30 cellular contexts compared by ENCODE assay signal in the genomic region with DNA sequence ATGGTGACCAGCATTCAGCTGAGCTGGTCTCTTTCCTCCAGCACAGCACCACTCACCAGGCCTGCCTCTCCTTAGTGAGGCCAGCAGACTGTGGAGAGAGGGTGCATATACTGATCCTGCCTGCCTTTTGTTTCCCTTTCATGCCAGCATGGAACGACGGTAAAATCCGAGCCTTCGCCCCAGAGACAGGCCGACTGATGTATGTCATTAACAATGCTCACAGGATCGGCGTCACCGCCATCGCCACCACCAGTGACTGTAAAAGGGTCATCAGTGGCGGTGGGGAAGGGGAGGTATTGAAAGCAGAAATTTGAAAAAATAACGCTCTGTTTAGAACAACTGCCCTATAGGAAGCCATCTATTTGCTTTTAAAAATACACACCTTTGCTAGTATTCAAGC. TPM values are rescaled to one million over a fixed set of nuclear protein-coding genes. Genes with fewer than 3 reads are reported as not detected.
"Had no signal": no experiment of that assay in that cellular context is flagged by ENCODE, and none has a peak within 500 bp of the region (broad histone marks: within the 10 kb centered on the region; RNA-seq: fewer than 3 reads in every experiment).

No MANE protein-coding gene starts in this region.

- H3K4me1 Mint-ChIP-seq: stimulated activated effector memory CD8-positive, alpha-beta T cell treated with anti-CD3 and anti-CD28 coated beads, Interleukin-12 subunit alpha, Interleukin-12 subunit beta, amount 100 ng/mL, for 72 hours; stimulated activated memory B cell treated with anti-CD40 and anti-IgM and Interleukin-4, amounts not matched to agents 10 μg/mL and 1 μg/mL and 100 μg/mL, for 72 hours; stimulated activated naive B cell treated with anti-CD40 and anti-IgM and Interleukin-4, amounts not matched to agents 10 μg/mL and 1 μg/mL and 100 μg/mL, for 72 hours; stimulated activated naive CD8-positive, alpha-beta T cell treated with anti-CD3 and anti-CD28 coated beads, Interleukin-15, amount 100 ng/mL, for 72 hours had no signal

- H3K9me3 Mint-ChIP-seq: stimulated activated effector memory CD8-positive, alpha-beta T cell treated with anti-CD3 and anti-CD28 coated beads, Interleukin-12 subunit alpha, Interleukin-12 subunit beta, amount 100 ng/mL, for 72 hours; stimulated activated naive B cell treated with anti-CD40 and anti-IgM and Interleukin-4, amounts not matched to agents 10 μg/mL and 1 μg/mL and 100 μg/mL, for 72 hours; stimulated activated naive CD8-positive, alpha-beta T cell treated with anti-CD3 and anti-CD28 coated beads, Interleukin-15, amount 100 ng/mL, for 72 hours; stimulated activated naive CD8-positive, alpha-beta T cell treated with anti-CD3 and anti-CD28 coated beads, Interleukin-15, Interleukin-2, amounts not matched to agents 100 ng/mL and 50 ng/mL, for 24 hours; type B pancreatic cell had no signal

- H3K36me3 Mint-ChIP-seq: stimulated activated memory B cell treated with anti-CD40 and anti-IgM and Interleukin-4, amounts not matched to agents 10 μg/mL and 1 μg/mL and 100 μg/mL, for 72 hours; stimulated activated naive B cell treated with anti-CD40 and anti-IgM and Interleukin-4, amounts not matched to agents 10 μg/mL and 1 μg/mL and 100 μg/mL, for 72 hours; type B pancreatic cell had no signal

- H3K27ac ChIP-seq: stomach, suprapubic skin, testis, thoracic aorta, thyroid gland, tibial artery, tibial nerve, transverse colon, upper lobe of left lung, upper lobe of right lung, uterus, vagina had no signal

- ATAC-seq: stimulated activated effector memory CD8-positive, alpha-beta T cell treated with anti-CD3 and anti-CD28 coated beads, Interleukin-12 subunit alpha, Interleukin-12 subunit beta, amount 100 ng/mL, for 72 hours; stimulated activated memory B cell treated with anti-CD40 and anti-IgM and Interleukin-4, amounts not matched to agents 10 μg/mL and 1 μg/mL and 100 μg/mL, for 72 hours; stimulated activated naive B cell treated with anti-CD40 and anti-IgM and Interleukin-4, amounts not matched to agents 10 μg/mL and 1 μg/mL and 100 μg/mL, for 72 hours; stimulated activated naive CD8-positive, alpha-beta T cell treated with anti-CD3 and anti-CD28 coated beads, Interleukin-15, amount 100 ng/mL, for 72 hours; stimulated activated naive CD8-positive, alpha-beta T cell treated with anti-CD3 and anti-CD28 coated beads, Interleukin-15, Interleukin-2, amounts not matched to agents 100 U/mL and 50 U/mL, for 24 hours; upper lobe of right lung had no signal

- H3K4me1 ChIP-seq: stomach, suprapubic skin, testis, thyroid gland, tibial artery, tibial nerve, transverse colon, upper lobe of left lung, upper lobe of right lung, uterus, vagina had no signal

- H3K27ac Mint-ChIP-seq: stimulated activated effector memory CD8-positive, alpha-beta T cell treated with anti-CD3 and anti-CD28 coated beads, Interleukin-12 subunit alpha, Interleukin-12 subunit beta, amount 100 ng/mL, for 72 hours; stimulated activated memory B cell treated with anti-CD40 and anti-IgM and Interleukin-4, amounts not matched to agents 10 μg/mL and 1 μg/mL and 100 μg/mL, for 72 hours; stimulated activated naive B cell treated with anti-CD40 and anti-IgM and Interleukin-4, amounts not matched to agents 10 μg/mL and 1 μg/mL and 100 μg/mL, for 72 hours; stimulated activated naive CD8-positive, alpha-beta T cell treated with anti-CD3 and anti-CD28 coated beads, Interleukin-15, amount 100 ng/mL, for 72 hours; stimulated activated naive CD8-positive, alpha-beta T cell treated with anti-CD3 and anti-CD28 coated beads, Interleukin-15, Interleukin-2, amounts not matched to agents 100 ng/mL and 50 ng/mL, for 24 hours; type B pancreatic cell had no signal

- H3K36me3 ChIP-seq: stomach, suprapubic skin, thoracic aorta, thyroid gland, tibial artery, tibial nerve, transverse colon, upper lobe of left lung, upper lobe of right lung, uterus, vagina had no signal

- H3K9me3 ChIP-seq: stomach, suprapubic skin, testis, thoracic aorta, thyroid gland, tibial artery, transverse colon, upper lobe of left lung, upper lobe of right lung, uterus, vagina had no signal

- H3K27me3 Mint-ChIP-seq: type B pancreatic cell had no signal

- DNase-seq: stimulated activated CD4-positive, alpha-beta T cell treated with anti-CD3 and anti-CD28 coated beads, Interleukin-2, amount 100 ng/mL, for 48 hours; stimulated activated CD4-positive, alpha-beta T cell treated with anti-CD3 and anti-CD28 coated beads, Interleukin-4, amount 100 ng/mL, for 1 hour; stimulated activated CD4-positive, alpha-beta T cell treated with anti-CD3 and anti-CD28 coated beads, Interleukin-4, amount 100 ng/mL, for 24 hours; stimulated activated CD4-positive, alpha-beta T cell treated with anti-CD3 and anti-CD28 coated beads, Interleukin-4, amount 100 ng/mL, for 4 hours; stimulated activated CD8-positive, alpha-beta memory T cell treated with anti-CD3 and anti-CD28 coated beads, Interleukin-4, amount 100 ng/mL, for 48 hours; stimulated activated naive B cell treated with anti-CD40 and anti-IgM and Interleukin-4, amounts not matched to agents 10 μg/mL and 1 μg/mL and 100 μg/mL, for 72 hours; stimulated activated naive CD4-positive, alpha-beta T cell; stimulated activated naive CD4-positive, alpha-beta T cell treated with Interleukin-2 at 50 U/mL for 16 hours; stimulated activated naive CD8-positive, alpha-beta T cell treated with anti-CD3 and anti-CD28 coated beads, Interleukin-15, amount 100 ng/mL, for 72 hours; stimulated activated naive CD8-positive, alpha-beta T cell treated with anti-CD3 and anti-CD28 coated beads, Interleukin-15, Interleukin-2, amounts not matched to agents 100 U/mL and 50 U/mL, for 24 hours; stomach; substantia nigra; testis; thyroid gland; tibial artery; transverse colon; upper lobe of left lung; upper lobe of right lung; uterus had no signal

- FAIRE-seq: urothelium cell line had no signal

- H3K4me3 ChIP-seq: stomach, suprapubic skin, testis, thoracic aorta, thyroid gland, tibial artery, tibial nerve, transverse colon, upper lobe of left lung, upper lobe of right lung, uterus, vagina had no signal

- H3K27me3 ChIP-seq: suprapubic skin, testis, thyroid gland, tibial nerve, upper lobe of left lung, upper lobe of right lung, uterus, vagina had no signal

- H3K4me3 Mint-ChIP-seq: stimulated activated effector memory CD8-positive, alpha-beta T cell treated with anti-CD3 and anti-CD28 coated beads, Interleukin-12 subunit alpha, Interleukin-12 subunit beta, amount 100 ng/mL, for 72 hours; stimulated activated memory B cell treated with anti-CD40 and anti-IgM and Interleukin-4, amounts not matched to agents 10 μg/mL and 1 μg/mL and 100 μg/mL, for 72 hours; stimulated activated naive B cell treated with anti-CD40 and anti-IgM and Interleukin-4, amounts not matched to agents 10 μg/mL and 1 μg/mL and 100 μg/mL, for 72 hours; stimulated activated naive CD8-positive, alpha-beta T cell treated with anti-CD3 and anti-CD28 coated beads, Interleukin-15, amount 100 ng/mL, for 72 hours; stimulated activated naive CD8-positive, alpha-beta T cell treated with anti-CD3 and anti-CD28 coated beads, Interleukin-15, Interleukin-2, amounts not matched to agents 100 ng/mL and 50 ng/mL, for 24 hours; type B pancreatic cell had no signal

RNA-seq across cellular contexts. Expression of gene CFAP52, which starts 56.3 kb away (rescaled TPM):
- total RNA-seq: stomach, subcutaneous adipose tissue, suprapubic skin, thoracic aorta, transverse colon, upper lobe of right lung, ureter had no signal
- polyA plus RNA-seq: stomach had no signal
